ENCODE assay signal across 16 cellular contexts in genomic region chr3:185865277-185865676, GRCh38. TPM values are rescaled to one million over a fixed set of nuclear protein-coding genes. Genes with fewer than 3 reads are reported as not detected.
DNase-seq lines count a peak whose midpoint lies in the region; ATAC-seq, FAIRE-seq and TF ChIP-seq lines count a peak whose summit lies in the region.
"Had no signal": no experiment of that assay in that cellular context is flagged by ENCODE, and none has a peak within 500 bp of the region (broad histone marks: within the 10 kb centered on the region; RNA-seq: fewer than 3 reads in every experiment).

No MANE protein-coding gene starts in this region.

- H3K27me3 ChIP-seq in HepG2 (ENCODE audit: control insufficient read depth in 1 of 2, insufficient read depth in 2 of 2, low read length in 2 of 2) = 0 out of 5 replicates have a peak, but pooled peaks cover 0 to 2% of the 10 kb centered on the region in 2 experiments
- H3K27me3 ChIP-seq in right lobe of liver = no peaks in the 10 kb centered on the region
- H3K27me3 ChIP-seq in endodermal cell (ENCODE audit: control insufficient read depth, insufficient read depth, low read length, poor library complexity, severe bottlenecking) = no peaks in the 10 kb centered on the region
- H3K27me3 ChIP-seq: BLaER1 had no signal

- H3K9me3 Mint-ChIP-seq in nephron progenitor cell = no peaks in the 10 kb centered on the region
- H3K9me3 Mint-ChIP-seq in stimulated activated naive B cell treated with anti-CD40 and anti-IgM and Interleukin-4, amounts not matched to agents 10 μg/mL and 1 μg/mL and 100 μg/mL, for 72 hours = no peaks in the 10 kb centered on the region
- H3K9me3 Mint-ChIP-seq in endodermal cell = no peaks in the 10 kb centered on the region
- H3K9me3 Mint-ChIP-seq in T-cell = peaks cover 0 to 3% (median 0%) of the 10 kb centered on the region in 3 donors

- TF ChIP-seq CTCF in HepG2 (CRISPR knock-in tag; IDR thresholded peaks at IDR 0.05) (no peak), right lobe of liver (IDR thresholded peaks at IDR 0.05) (no peak), nephron progenitor cell (IDR thresholded peaks at IDR 0.05) (no peak), endodermal cell (conservative IDR thresholded peaks at IDR 0.05) (no peak)

- no peaks in the 10 kb centered on the region for H4K20me1 ChIP-seq in HepG2 (ENCODE audit: insufficient read depth, low read length)
- H4K20me1 ChIP-seq: BLaER1 had no signal

- FAIRE-seq in HepG2 (lab: Jason Lieb, UNC) = no peak

- H3K4me3 Mint-ChIP-seq in nephron progenitor cell = no peak overlapping the region
- H3K4me3 Mint-ChIP-seq in stimulated activated naive B cell treated with anti-CD40 and anti-IgM and Interleukin-4, amounts not matched to agents 10 μg/mL and 1 μg/mL and 100 μg/mL, for 72 hours = no peak overlapping the region
- no peak overlapping the region for H3K4me3 Mint-ChIP-seq in endodermal cell
- H3K4me3 Mint-ChIP-seq in T-cell = no peak overlapping the region
- H3K4me3 Mint-ChIP-seq: CD8-positive, alpha-beta memory T cell had no signal

- TF ChIP-seq POLR2A in HepG2 (IDR thresholded peaks at IDR 0.05; ENCODE audit: insufficient read depth in 1 of 2, low read depth in 2 of 2, low read length in 2 of 2) (no peak), right lobe of liver (IDR thresholded peaks at IDR 0.05) (no peak)

- H3K79me2 ChIP-seq in HepG2 (ENCODE audit: insufficient read depth, low read length) = no peaks in the 10 kb centered on the region

- H3K27ac ChIP-seq in HepG2 (ENCODE audit: extremely low read length, insufficient read depth, low read length) (no peak overlapping the region), right lobe of liver (no peak overlapping the region), endodermal cell (ENCODE audit: low read depth, low read length) (no peak overlapping the region)
- H3K27ac ChIP-seq: BLaER1 had no signal

- in situ Hi-C loops in HepG2 (cut with HindIII; ENCODE audit: extremely low pct_ligation_motif_present, low pct_unique_long_range_greater_than_20kb) = no loop called here

- H3K4me1 ChIP-seq in HepG2 (ENCODE audit: insufficient read depth, low read length) = peaks cover 34% of the 10 kb centered on the region
- no peaks in the 10 kb centered on the region for H3K4me1 ChIP-seq in right lobe of liver
- no peaks in the 10 kb centered on the region for H3K4me1 ChIP-seq in endodermal cell (ENCODE audit: control insufficient read depth, insufficient read depth, low read length)
- H3K4me1 ChIP-seq: BLaER1, Caco-2 had no signal

- WGBS in HepG2 (ENCODE audit: low lambda C conversion rate) = 14% methylated on average over 1 of the region's 1 CpG
- WGBS in right lobe of liver (ENCODE audit: insufficient coverage, low coverage, low lambda C conversion rate, missing lambda C conversion rate) = no CpG with 5 or more reads among the region's 1 CpG
- WGBS in endodermal cell (ENCODE audit: insufficient coverage in 1 of 2, insufficient read length in 1 of 2), 2 experiments = 71 to 79% methylated on average over 1 of the region's 1 CpG

- H3K4me2 ChIP-seq in HepG2 (ENCODE audit: low read depth, low read length) = no peak overlapping the region
- H3K4me2 ChIP-seq: BLaER1 had no signal

- intact Hi-C loops in HepG2 (cut with micrococcal nuclease; ENCODE audit: unreplicated experiment) (no loop called here), right lobe of liver (cut with DNase I) (no loop called here)

- no peak overlapping the region for H2AFZ ChIP-seq in HepG2 (ENCODE audit: low read length)

- no peaks in the 10 kb centered on the region for H3K9me3 ChIP-seq in HepG2 (ENCODE audit: low read length)
- no peaks in the 10 kb centered on the region for H3K9me3 ChIP-seq in right lobe of liver
- H3K9me3 ChIP-seq in endodermal cell (ENCODE audit: control insufficient read depth, low read length) = peaks cover 5% of the 10 kb centered on the region
- H3K9me3 ChIP-seq: BLaER1, Caco-2 had no signal

- H3K4me3 ChIP-seq in HepG2 (replicated peaks in 1 of 3; ENCODE audit: insufficient read depth in 1 of 3, low read depth in 2 of 3, low read length in 3 of 3) = no peak overlapping the region
- no peak overlapping the region for H3K4me3 ChIP-seq in right lobe of liver
- no peak overlapping the region for H3K4me3 ChIP-seq in endodermal cell (ENCODE audit: low read length)
- H3K4me3 ChIP-seq: BLaER1 had no signal

- H3K27ac Mint-ChIP-seq in nephron progenitor cell = peak overlapping the region; percentile 72
- peak overlapping the region; percentile 7 for H3K27ac Mint-ChIP-seq in stimulated activated naive B cell treated with anti-CD40 and anti-IgM and Interleukin-4, amounts not matched to agents 10 μg/mL and 1 μg/mL and 100 μg/mL, for 72 hours
- no peak overlapping the region for H3K27ac Mint-ChIP-seq in endodermal cell
- H3K27ac Mint-ChIP-seq in T-cell = no peak overlapping the region
- H3K27ac Mint-ChIP-seq: CD8-positive, alpha-beta memory T cell had no signal

- no peak for DNase-seq in HepG2 (ENCODE audit: low spot score)
- DNase-seq in right lobe of liver = no peak
- peak; percentile 12 for DNase-seq in cerebellum (ENCODE audit: low spot score)
- no peak for DNase-seq in nephron progenitor cell
- DNase-seq in stimulated activated naive B cell treated with anti-CD40 and anti-IgM and Interleukin-4, amounts not matched to agents 10 μg/mL and 1 μg/mL and 100 μg/mL, for 72 hours = no peak
- DNase-seq in endodermal cell = no peak
- no peak for DNase-seq in T-cell
- DNase-seq: 8988T; AML-193; Caco-2; CD8-positive, alpha-beta memory T cell; DND-41; IMR-90 had no signal

- H3K9ac ChIP-seq in HepG2 (ENCODE audit: insufficient read depth, low read depth, low read length) = no peak overlapping the region
- H3K9ac ChIP-seq in endodermal cell (ENCODE audit: extremely low read depth, low read length, poor library complexity, severe bottlenecking) = no peak overlapping the region
- H3K9ac ChIP-seq: BLaER1 had no signal

- no peak for TF ChIP-seq RAD21 in HepG2 (CRISPR knock-in tag; IDR thresholded peaks at IDR 0.05)

- H3K27me3 Mint-ChIP-seq in nephron progenitor cell (ENCODE audit: low read depth, poor library complexity) = peaks cover 10% of the 10 kb centered on the region
- H3K27me3 Mint-ChIP-seq in stimulated activated naive B cell treated with anti-CD40 and anti-IgM and Interleukin-4, amounts not matched to agents 10 μg/mL and 1 μg/mL and 100 μg/mL, for 72 hours = peaks cover 8 to 10% of the 10 kb centered on the region in 2 donors
- H3K27me3 Mint-ChIP-seq in endodermal cell (ENCODE audit: insufficient read depth) = no peaks in the 10 kb centered on the region
- H3K27me3 Mint-ChIP-seq in T-cell = peaks cover 9 to 14% of the 10 kb centered on the region in 2 donors

- POLR2A ChIA-PET in HepG2 (lab: Yijun Ruan, JAX) = no interaction called here
- POLR2A ChIA-PET in T-cell (lab: Charles Lee) = no interaction called here

- no peaks in the 10 kb centered on the region for H3K36me3 ChIP-seq in HepG2 (replicated peaks in 1 of 2; ENCODE audit: control insufficient read depth in 1 of 2, insufficient read depth in 2 of 2, low read length in 2 of 2)
- no peaks in the 10 kb centered on the region for H3K36me3 ChIP-seq in right lobe of liver
- H3K36me3 ChIP-seq in endodermal cell (ENCODE audit: control insufficient read depth, insufficient read depth, low read length) = no peaks in the 10 kb centered on the region
- H3K36me3 ChIP-seq: BLaER1 had no signal

- ATAC-seq in HepG2 = peak; percentile 24; the same call in 2 of the 3 replicates
- ATAC-seq in right lobe of liver = no peak
- ATAC-seq in stimulated activated naive B cell treated with anti-CD40 and anti-IgM and Interleukin-4, amounts not matched to agents 10 μg/mL and 1 μg/mL and 100 μg/mL, for 72 hours (replicated peaks) = no peak
- ATAC-seq in HG02798 (IDR thresholded peaks at IDR 0.05; ENCODE audit: poor library complexity, unreplicated experiment) = no peak
- no peak for ATAC-seq in T-cell (replicated peaks in 1 of 4)
- ATAC-seq: HCT116 had no signal

- peaks cover 5% of the 10 kb centered on the region for H3K4me1 Mint-ChIP-seq in nephron progenitor cell
- no peaks in the 10 kb centered on the region for H3K4me1 Mint-ChIP-seq in stimulated activated naive B cell treated with anti-CD40 and anti-IgM and Interleukin-4, amounts not matched to agents 10 μg/mL and 1 μg/mL and 100 μg/mL, for 72 hours
- H3K4me1 Mint-ChIP-seq in endodermal cell = peaks cover 5% of the 10 kb centered on the region
- H3K4me1 Mint-ChIP-seq in T-cell = no peaks in the 10 kb centered on the region
- H3K4me1 Mint-ChIP-seq: CD8-positive, alpha-beta memory T cell had no signal

- no peak for TF ChIP-seq EP300 in HepG2 (IDR thresholded peaks at IDR 0.05; ENCODE audit: low read depth in 2 of 2, low read length in 2 of 2)
- no peak for TF ChIP-seq EP300 in HepG2 (CRISPR knock-in tag; IDR thresholded peaks at IDR 0.05; ENCODE audit: borderline replicate concordance)

- CTCF ChIA-PET in HepG2 (lab: Yijun Ruan, JAX; ENCODE audit: low intra/inter-chr PET ratio, low total read pairs) (no interaction called here), T-cell (lab: Charles Lee) (interaction anchor here in 1 of 2 donors (0.7 to 1.3 kb wide), 2 partner anchors 78 to 468 kb away, joined by 3 to 5 read pairs; no protein-coding TSS in a partner anchor)

- BruUV-seq in HepG2 (replicated peaks; lab: Mats Ljungman, UMichigan) = no TSS peak

- H3K36me3 Mint-ChIP-seq in nephron progenitor cell (ENCODE audit: low read depth) (no peaks in the 10 kb centered on the region), endodermal cell (ENCODE audit: low read depth) (no peaks in the 10 kb centered on the region), T-cell (no peaks in the 10 kb centered on the region)
- no peaks in the 10 kb centered on the region for H3K36me3 Mint-ChIP-seq in stimulated activated naive B cell treated with anti-CD40 and anti-IgM and Interleukin-4, amounts not matched to agents 10 μg/mL and 1 μg/mL and 100 μg/mL, for 72 hours
- H3K36me3 Mint-ChIP-seq: CD8-positive, alpha-beta memory T cell had no signal

RNA-seq across cellular contexts. Expression of gene IGF2BP2, which starts 40.4 kb away (rescaled TPM):
- 46.0 and 46.3 TPM in 2 replicates for total RNA-seq in HepG2 (2016; rRNA removed; fragmentation: Illumina TruSeq; extraction: Trizol)
- total RNA-seq in HepG2 (2016; cell fraction: cytosol; rRNA removed; fragmentation: Illumina TruSeq; extraction: Trizol; ENCODE audit: low read depth) = 27.3 and 31.8 TPM in 2 replicates
- 36.6 and 47.1 TPM in 2 replicates for total RNA-seq in HepG2 (2016; cell fraction: insoluble cytoplasmic fraction; rRNA removed; fragmentation: Illumina TruSeq; extraction: Trizol)
- total RNA-seq in HepG2 (2016; cell fraction: membrane; rRNA removed; fragmentation: Illumina TruSeq; extraction: Trizol) = 57.4 and 59.2 TPM in 2 replicates
- 59.9 and 71.5 TPM in 2 replicates for total RNA-seq in HepG2 (2016; cell fraction: nucleus; rRNA removed; fragmentation: Illumina TruSeq; extraction: Trizol)
- 6.5 and 9.5 TPM in 2 replicates for polyA plus RNA-seq in HepG2 (2011; rRNA removed)
- 3.6 and 6.7 TPM in 2 replicates for polyA plus RNA-seq in HepG2 (2011; cell fraction: cytosol; rRNA removed)
- polyA plus RNA-seq in HepG2 (2011; cell fraction: nucleus; rRNA removed) = 29.6 and 44.5 TPM in 2 replicates
- polyA plus RNA-seq in HepG2 (2012) = 93.3 and 101 TPM in 2 replicates
- polyA plus RNA-seq in HepG2 (2016; cell fraction: cytosol; fragmentation: Illumina TruSeq; extraction: Trizol; ENCODE audit: low read depth) = 22.3 and 25.9 TPM in 2 replicates
- 65.2 and 84.9 TPM in 2 replicates for polyA plus RNA-seq in HepG2 (2016; cell fraction: insoluble cytoplasmic fraction; fragmentation: Illumina TruSeq; extraction: Trizol; ENCODE audit: low read depth)
- polyA plus RNA-seq in HepG2 (2016; cell fraction: membrane; fragmentation: Illumina TruSeq; extraction: Trizol; ENCODE audit: low read depth) = 59.1 and 66.3 TPM in 2 replicates
- 115 and 116 TPM in 2 replicates for polyA plus RNA-seq in HepG2 (2016; cell fraction: nucleus; fragmentation: Illumina TruSeq; extraction: Trizol; ENCODE audit: insufficient read depth, low read depth)
- 11.7 TPM in 1 of 2 replicates, not detected in the other for polyA minus RNA-seq in HepG2 (2011; rRNA and poly(A)+ RNA removed; ENCODE audit: low replicate concordance)
- polyA minus RNA-seq in HepG2 (2011; cell fraction: cytosol; rRNA and poly(A)+ RNA removed) = 13.2 and 23.5 TPM in 2 replicates
- 110 and 124 TPM in 2 replicates for polyA minus RNA-seq in HepG2 (2011; cell fraction: nucleus; rRNA and poly(A)+ RNA removed)
- 1 to 10 TPM in 5 of 6 experiments, under 1 TPM in 1; 0.99 to 3.0 (median 1.8) TPM for total RNA-seq in right lobe of liver
- total RNA-seq in cerebellum = 42.4 TPM
- total RNA-seq in endodermal cell = 100 to 1,000 TPM; 143 to 162 TPM
- polyA plus RNA-seq in endodermal cell (2013, experiment 1 of 2) = 156 TPM
- 148 TPM for polyA plus RNA-seq in endodermal cell (2013, experiment 2 of 2)
- total RNA-seq in T-cell = 1 to 10 TPM in 1 of 5 donors, under 1 TPM in 4; 0.30 to 1.3 (median 0.66) TPM
- polyA plus RNA-seq: CD8-positive, alpha-beta memory T cell had no signal

Comparison
In these comparisons a context has a peak if more than half of its experiments do, and no peak if none do; other contexts are left out.
1. RNA of gene IGF2BP2, which starts 40.4 kb away (total RNA-seq): 143 to 162 TPM in endodermal cell, 27.3 to 71.5 TPM in HepG2 and 42.4 TPM in cerebellum (single experiment); 0.99 to 3.0 TPM in right lobe of liver and 0.30 to 1.3 TPM in T-cell; every median in the first group is over 4 times any median in the second.
2. H3K27ac Mint-ChIP-seq: peak in nephron progenitor cell (single experiment) and stimulated activated naive B cell treated with anti-CD40 and anti-IgM and Interleukin-4, amounts not matched to agents 10 μg/mL and 1 μg/mL and 100 μg/mL, for 72 hours (single experiment); none in endodermal cell (single experiment) and T-cell (0 of 2).